ENCODE assay signal across 8 cellular contexts in the genomic region with DNA sequence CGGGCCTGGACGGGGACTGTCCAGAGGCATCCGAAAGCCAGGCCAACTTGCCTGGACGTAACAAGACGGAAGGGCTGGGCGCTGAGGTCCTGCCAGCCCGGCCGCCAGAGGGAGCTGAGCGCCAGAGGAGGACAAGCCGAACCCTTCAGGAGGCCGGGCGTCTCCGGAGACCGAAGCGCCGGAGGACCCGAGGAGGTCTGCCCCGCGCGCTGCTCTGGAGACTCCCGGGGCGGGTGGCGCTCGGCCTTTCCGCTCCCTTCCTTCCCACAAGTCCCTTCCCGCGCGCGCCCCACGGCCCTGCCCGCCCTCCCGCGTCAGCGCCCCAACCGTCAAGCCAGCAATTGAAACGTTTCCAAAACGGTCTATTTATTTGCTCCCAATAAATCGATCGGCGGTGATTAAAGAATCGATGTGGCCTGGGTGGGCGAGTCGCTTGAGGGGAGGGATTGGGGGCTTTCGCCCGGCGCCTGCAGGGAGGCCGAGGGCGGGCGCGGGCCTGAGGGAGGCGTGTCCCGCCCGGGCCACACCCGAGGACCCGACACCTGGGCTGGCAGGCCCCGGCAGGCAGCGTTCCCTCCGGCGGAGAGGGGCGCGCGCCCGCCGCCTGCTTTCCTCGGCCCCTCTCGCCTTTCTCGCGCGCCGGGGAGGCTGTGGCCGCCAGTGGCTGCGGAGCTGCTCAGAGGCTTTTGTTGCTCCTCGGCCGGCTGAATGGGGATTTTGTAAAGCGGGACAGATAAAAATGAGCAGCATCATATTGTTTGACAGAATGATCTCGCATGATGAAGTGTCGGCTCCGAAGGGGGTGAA. TPM values are rescaled to one million over a fixed set of nuclear protein-coding genes. Genes with fewer than 3 reads are reported as not detected.
DNase-seq lines count a peak whose midpoint lies in the region; ATAC-seq and FAIRE-seq lines count a peak whose summit lies in the region.

No MANE protein-coding gene starts in this region.

- DNase-seq in AML-193 (lab: John Stamatoyannopoulos, UW) = peak; percentile 42 to 43
- peak; percentile 80 for DNase-seq in NCI-H345 (lab: John Stamatoyannopoulos, UW)
- DNase-seq in activated CD4-positive, alpha-beta T cell treated with anti-CD3 and anti-CD28 coated beads, Interleukin-2, amount 50 U/mL, for 1 hour = peak; percentile 41
- DNase-seq in fibroblast of gingiva (ENCODE audit: low read depth) = peak; percentile 39
- peak; percentile 67 for DNase-seq in natural killer cell treated with Interleukin-12 subunit alpha and Interleukin-12 subunit beta and Interleukin-15 and Interleukin-18, amount 100 ng/mL, for 72 hours (ENCODE audit: low spot score)
- peak; percentile 70 for DNase-seq in urothelium cell line (ENCODE audit: low spot score)

- H3K36me3 Mint-ChIP-seq in natural killer cell treated with Interleukin-12 subunit alpha and Interleukin-12 subunit beta and Interleukin-15 and Interleukin-18, amount 100 ng/mL, for 72 hours = peaks cover 20% of the 10 kb centered on the region

- H3K4me3 Mint-ChIP-seq in natural killer cell treated with Interleukin-12 subunit alpha and Interleukin-12 subunit beta and Interleukin-15 and Interleukin-18, amount 100 ng/mL, for 72 hours = peak overlapping the region; percentile 55

- no peak overlapping the region for H3K27ac Mint-ChIP-seq in natural killer cell treated with Interleukin-12 subunit alpha and Interleukin-12 subunit beta and Interleukin-15 and Interleukin-18, amount 100 ng/mL, for 72 hours

- H3K9me3 Mint-ChIP-seq in natural killer cell treated with Interleukin-12 subunit alpha and Interleukin-12 subunit beta and Interleukin-15 and Interleukin-18, amount 100 ng/mL, for 72 hours = peaks cover 9% of the 10 kb centered on the region

- H3K4me1 Mint-ChIP-seq in natural killer cell treated with Interleukin-12 subunit alpha and Interleukin-12 subunit beta and Interleukin-15 and Interleukin-18, amount 100 ng/mL, for 72 hours (ENCODE audit: low read depth in 2 of 2) = peaks cover 18 to 27% of the 10 kb centered on the region in 2 donors

- FAIRE-seq in urothelium cell line (lab: Jason Lieb, UNC) = no peak

- peaks cover 49 to 81% of the 10 kb centered on the region in 2 donors for H3K27me3 Mint-ChIP-seq in natural killer cell treated with Interleukin-12 subunit alpha and Interleukin-12 subunit beta and Interleukin-15 and Interleukin-18, amount 100 ng/mL, for 72 hours

- ATAC-seq in GM19025 (IDR thresholded peaks at IDR 0.05; ENCODE audit: low read depth, unreplicated experiment) (peak; percentile 61), HG03196 (IDR thresholded peaks at IDR 0.05; ENCODE audit: unreplicated experiment) (peak; percentile 72)
- ATAC-seq in natural killer cell treated with Interleukin-12 subunit alpha and Interleukin-12 subunit beta and Interleukin-15 and Interleukin-18, amount 100 ng/mL, for 72 hours = peak; percentile 83 to 84

RNA-seq across cellular contexts. Expression of gene FOXD3, which starts 5.2 kb away (rescaled TPM):
- not detected for total RNA-seq in natural killer cell treated with Interleukin-12 subunit alpha and Interleukin-12 subunit beta and Interleukin-15 and Interleukin-18, amount 100 ng/mL, for 72 hours

RNA-seq across cellular contexts. Expression of gene ALG6, which starts 50.2 kb away (rescaled TPM):
- total RNA-seq in natural killer cell treated with Interleukin-12 subunit alpha and Interleukin-12 subunit beta and Interleukin-15 and Interleukin-18, amount 100 ng/mL, for 72 hours = 10 to 100 TPM; 18.3 to 21.3 TPM

Comparison
In these comparisons a context has a peak if more than half of its experiments do, and no peak if none do; other contexts are left out.
1. Peak in every context shown above with its lines: DNase-seq and ATAC-seq.